ENCODE assay signal across 11 cellular contexts in genomic region chr19:14150041-14150769, GRCh38. TPM values are rescaled to one million over a fixed set of nuclear protein-coding genes. Genes with fewer than 3 reads are reported as not detected.
DNase-seq lines count a peak whose midpoint lies in the region; ATAC-seq, FAIRE-seq and TF ChIP-seq lines count a peak whose summit lies in the region.
"Had no signal": no experiment of that assay in that cellular context is flagged by ENCODE, and none has a peak within 500 bp of the region (broad histone marks: within the 10 kb centered on the region; RNA-seq: fewer than 3 reads in every experiment).

No MANE protein-coding gene starts in this region.

- H3K4me1 Mint-ChIP-seq in natural killer cell (peaks cover 23 to 35% of the 10 kb centered on the region in 2 donors), Calu3 (ENCODE audit: low read depth, unreplicated experiment) (peaks cover 8% of the 10 kb centered on the region)

- BruUV-seq in A673 (replicated peaks; lab: Mats Ljungman, UMichigan) (no TSS peak), Calu3 (replicated peaks; lab: Mats Ljungman, UMichigan) (no TSS peak)

- H3K9me3 Mint-ChIP-seq in natural killer cell (no peaks in the 10 kb centered on the region), Calu3 (ENCODE audit: low read depth, unreplicated experiment) (no peaks in the 10 kb centered on the region)
- H3K9me3 Mint-ChIP-seq: nephron had no signal

- CTCF ChIA-PET in A673 (lab: Charles Lee) (interaction anchor here (1.2 kb wide), 1 partner anchor 199 kb away, joined by 3 read pairs; no protein-coding TSS in a partner anchor), Calu3 (lab: Charles Lee) (no interaction called here)

- no peak for FAIRE-seq in pancreas (lab: Jason Lieb, UNC)

- POLR2A ChIA-PET in A673 (lab: Charles Lee; ENCODE audit: low non-redundant PET): interaction anchor here (0.6 kb wide), 1 partner anchor 1029 kb away, joined by 4 read pairs; no protein-coding TSS in a partner anchor

- TF ChIP-seq CTCF in A673 (conservative IDR thresholded peaks at IDR 0.05; ENCODE audit: low read depth, low read length) (0 out of 2 replicates have a peak, but pooled peaks have one; percentile 9), natural killer cell (IDR thresholded peaks at IDR 0.05) (no peak), Calu3 (IDR thresholded peaks at IDR 0.05; ENCODE audit: unreplicated experiment) (no peak), pancreas (IDR thresholded peaks at IDR 0.05) (no peak)

- H3K4me3 ChIP-seq in A673 (ENCODE audit: low read depth, low read length, poor library complexity, severe bottlenecking) (no peak overlapping the region), H7 (ENCODE audit: insufficient read depth, low read depth, low read length) (no peak overlapping the region), pancreas (no peak overlapping the region)
- H3K4me3 ChIP-seq: PC-9 had no signal

- H3K4me1 ChIP-seq in A673 (ENCODE audit: insufficient read depth, low read length, poor library complexity, severe bottlenecking): peaks cover 37% of the 10 kb centered on the region
- no peaks in the 10 kb centered on the region for H3K4me1 ChIP-seq in pancreas

- DNase-seq in A673 (ENCODE audit: low spot score) (no peak), H7 (peak; percentile 81), natural killer cell (no peak), Calu3 (no peak), RPMI8226 (no peak), HuH-7 (ENCODE audit: low spot score) (no peak), pancreas (no peak)
- DNase-seq: DMS53, PC-9 had no signal

- no peaks in the 10 kb centered on the region for H3K27me3 ChIP-seq in A673 (replicated peaks; ENCODE audit: insufficient read depth, low read depth, low read length, poor library complexity)
- H3K27me3 ChIP-seq in H7 (ENCODE audit: control insufficient read depth, insufficient read depth, low read length): no peaks in the 10 kb centered on the region
- H3K27me3 ChIP-seq in pancreas: no peaks in the 10 kb centered on the region

- H3K27ac ChIP-seq in A673 (ENCODE audit: low read depth, low read length, poor library complexity, severe bottlenecking): peak overlapping the region; percentile 80
- H3K27ac ChIP-seq in cingulate gyrus (ENCODE audit: low read depth, low read length): peak overlapping the region; percentile 79
- H3K27ac ChIP-seq in pancreas: peak overlapping the region in 1 of 4 donors; percentile 2
- H3K27ac ChIP-seq: PC-9 had no signal

- H3K9me3 ChIP-seq in A673 (ENCODE audit: low read depth, low read length, poor library complexity, severe bottlenecking) (no peaks in the 10 kb centered on the region), pancreas (no peaks in the 10 kb centered on the region)

- no peaks in the 10 kb centered on the region for H3K27me3 Mint-ChIP-seq in natural killer cell (ENCODE audit: low read depth in 2 of 2)
- H3K27me3 Mint-ChIP-seq in Calu3 (ENCODE audit: unreplicated experiment): no peaks in the 10 kb centered on the region

- H3K36me3 ChIP-seq in A673 (ENCODE audit: insufficient read depth, low read length, poor library complexity, severe bottlenecking) (peaks cover 11% of the 10 kb centered on the region), H7 (replicated peaks; ENCODE audit: control insufficient read depth, insufficient read depth, low read length) (peaks cover 20% of the 10 kb centered on the region), pancreas (no peaks in the 10 kb centered on the region)

- H3K27ac Mint-ChIP-seq in natural killer cell (peak overlapping the region; percentile 92 to 97), Calu3 (ENCODE audit: unreplicated experiment) (no peak overlapping the region)

- intact Hi-C loops in A673 (cut with micrococcal nuclease; ENCODE audit: unreplicated experiment): no loop called here
- intact Hi-C loops in natural killer cell (cut with micrococcal nuclease): no loop called here
- intact Hi-C loops in Calu3 (cut with micrococcal nuclease; ENCODE audit: unreplicated experiment): no loop called here
- intact Hi-C loops in pancreas (cut with DNase I): loop anchor here in 1 of 3 donors (5.0 kb wide), 1 partner anchor 197 kb away; no protein-coding TSS in a partner anchor

- H3K4me3 Mint-ChIP-seq in natural killer cell: peak overlapping the region; percentile 87
- no peak overlapping the region for H3K4me3 Mint-ChIP-seq in Calu3 (ENCODE audit: low read depth, unreplicated experiment)
- H3K4me3 Mint-ChIP-seq: nephron had no signal

- WGBS in pancreas, 2 donors: 78 to 84% methylated on average over 10 of the region's 10 CpGs

- H3K36me3 Mint-ChIP-seq in natural killer cell: no peaks in the 10 kb centered on the region
- H3K36me3 Mint-ChIP-seq in Calu3 (ENCODE audit: insufficient read depth, unreplicated experiment): peaks cover 5% of the 10 kb centered on the region

- peak in 1 of 3 donors; percentile 1 for ATAC-seq in natural killer cell
- ATAC-seq in pancreas: no peak

RNA-seq across cellular contexts. Expression of gene ASF1B, which starts 13.8 kb away (rescaled TPM):
- total RNA-seq in A673 (2021): 50.0 and 54.6 TPM in 2 replicates
- total RNA-seq in H7 (2014; rRNA removed; shearing (Covaris generic)): 70.8 and 76.2 TPM in 2 replicates
- 1 to 10 TPM; 4.5 to 5.5 (median 4.8) TPM for total RNA-seq in natural killer cell
- total RNA-seq in Calu3 (2022): 42.6 and 44.2 TPM in 2 replicates
- 1 to 10 TPM in 2 of 6 donors, under 1 TPM in 4; 0.14 to 1.1 (median 0.41) TPM for total RNA-seq in pancreas
- under 1 TPM; 0.30 to 0.70 TPM for polyA plus RNA-seq in pancreas

RNA-seq across cellular contexts. Expression of gene PRKACA, which starts 32.6 kb away (rescaled TPM):
- 56.7 and 77.9 TPM in 2 replicates for total RNA-seq in A673 (2021)
- 31.0 and 31.7 TPM in 2 replicates for total RNA-seq in H7 (2014; rRNA removed; shearing (Covaris generic))
- 10 to 100 TPM; 68.6 to 71.8 (median 69.3) TPM for total RNA-seq in natural killer cell
- 57.3 and 59.8 TPM in 2 replicates for total RNA-seq in Calu3 (2022)
- total RNA-seq in pancreas: 10 to 100 TPM; 25.3 to 42.9 (median 35.5) TPM
- 10 to 100 TPM; 27.5 to 28.2 TPM for polyA plus RNA-seq in pancreas

RNA-seq across cellular contexts. Expression of gene ADGRL1, which starts 55.8 kb away (rescaled TPM):
- 66.1 and 72.0 TPM in 2 replicates for total RNA-seq in A673 (2021)
- total RNA-seq in H7 (2014; rRNA removed; shearing (Covaris generic)): 60.7 and 74.4 TPM in 2 replicates
- total RNA-seq in natural killer cell: 10 to 100 TPM; 47.3 to 54.3 (median 52.7) TPM
- total RNA-seq in Calu3 (2022): 24.8 and 26.5 TPM in 2 replicates
- 10 to 100 TPM in 2 of 6 donors, 1 to 10 TPM in 4; 8.3 to 11.7 (median 9.6) TPM for total RNA-seq in pancreas
- 10 to 100 TPM; 10.1 to 16.8 TPM for polyA plus RNA-seq in pancreas

RNA-seq across cellular contexts. Expression of gene SAMD1, which starts 59.7 kb away (rescaled TPM):
- 52.9 and 56.0 TPM in 2 replicates for total RNA-seq in A673 (2021)
- 107 and 128 TPM in 2 replicates for total RNA-seq in H7 (2014; rRNA removed; shearing (Covaris generic))
- 10 to 100 TPM; 30.8 to 33.0 (median 30.9) TPM for total RNA-seq in natural killer cell
- total RNA-seq in Calu3 (2022): 41.1 and 44.2 TPM in 2 replicates
- 10 to 100 TPM in 4 of 6 donors, 1 to 10 TPM in 2; 7.9 to 24.3 (median 15.1) TPM for total RNA-seq in pancreas
- polyA plus RNA-seq in pancreas: 10 to 100 TPM; 17.2 TPM
